In genomic region chr9:131028221-131028884, GRCh38 we compare ENCODE assay signal across 34 cellular contexts. TPM values are rescaled to one million over a fixed set of nuclear protein-coding genes. Genes with fewer than 3 reads are reported as not detected.
"Had no signal": no experiment of that assay in that cellular context is flagged by ENCODE, and none has a peak within 500 bp of the region (broad histone marks: within the 10 kb centered on the region; RNA-seq: fewer than 3 reads in every experiment).

No MANE protein-coding gene starts in this region.

- H2AFZ ChIP-seq: PC-9 had no signal

- H3K4me3 Mint-ChIP-seq: activated CD4-positive, alpha-beta memory T cell treated with anti-CD3 and anti-CD28 coated beads, Interleukin-2, amount 10 ng/mL, durations not matched to agents 7 days and 5 days; activated naive CD8-positive, alpha-beta T cell treated with anti-CD3 and anti-CD28 coated beads for 36 hours; activated T-cell treated with anti-CD3 and anti-CD28 coated beads, Interleukin-2, amount 50 U/mL, for 72 hours; activated T-helper 17 cell treated with anti-CD3 and anti-CD28 coated beads, Interleukin-2, amount 50 U/mL, for 72 hours had no signal

- H3K27ac Mint-ChIP-seq: activated CD4-positive, alpha-beta memory T cell treated with anti-CD3 and anti-CD28 coated beads, Interleukin-2, amount 10 ng/mL, durations not matched to agents 7 days and 5 days; activated naive CD8-positive, alpha-beta T cell treated with anti-CD3 and anti-CD28 coated beads for 36 hours; activated T-cell treated with anti-CD3 and anti-CD28 coated beads, Interleukin-2, amount 50 U/mL, for 72 hours; activated T-helper 17 cell treated with anti-CD3 and anti-CD28 coated beads, Interleukin-2, amount 50 U/mL, for 72 hours had no signal

- H3K4me2 ChIP-seq: KMS-11, PC-9 had no signal

- H3K27me3 Mint-ChIP-seq: activated CD4-positive, alpha-beta memory T cell treated with anti-CD3 and anti-CD28 coated beads, Interleukin-2, amount 10 ng/mL, durations not matched to agents 7 days and 5 days had no signal

- H3K36me3 ChIP-seq: cardiac muscle cell, WERI-Rb-1 had no signal

- ATAC-seq: activated T-cell treated with anti-CD3 and anti-CD28 coated beads, Interleukin-2, amount 50 U/mL, for 72 hours; activated T-helper 17 cell treated with anti-CD3 and anti-CD28 coated beads, Interleukin-2, amount 50 U/mL, for 72 hours; Right ventricle myocardium inferior had no signal

- H3K27me3 ChIP-seq: cardiac muscle cell had no signal

- H3K9ac ChIP-seq: KMS-11 had no signal

- H3K4me1 Mint-ChIP-seq: activated CD4-positive, alpha-beta memory T cell treated with anti-CD3 and anti-CD28 coated beads, Interleukin-2, amount 10 ng/mL, durations not matched to agents 7 days and 5 days; activated naive CD8-positive, alpha-beta T cell treated with anti-CD3 and anti-CD28 coated beads for 36 hours; activated T-helper 17 cell treated with anti-CD3 and anti-CD28 coated beads, Interleukin-2, amount 50 U/mL, for 72 hours had no signal

- H3K9me3 Mint-ChIP-seq: activated CD4-positive, alpha-beta memory T cell treated with anti-CD3 and anti-CD28 coated beads, Interleukin-2, amount 10 ng/mL, durations not matched to agents 7 days and 5 days; activated naive CD8-positive, alpha-beta T cell treated with anti-CD3 and anti-CD28 coated beads for 36 hours; activated T-cell treated with anti-CD3 and anti-CD28 coated beads, Interleukin-2, amount 50 U/mL, for 72 hours; activated T-helper 17 cell treated with anti-CD3 and anti-CD28 coated beads, Interleukin-2, amount 50 U/mL, for 72 hours had no signal

- DNase-seq: activated CD4-positive, alpha-beta memory T cell treated with anti-CD3 and anti-CD28 coated beads, Interleukin-2, amount 10 ng/mL, durations not matched to agents 7 days and 5 days; activated CD4-positive, alpha-beta T cell treated with anti-CD3 and anti-CD28 coated beads for 1 hour; activated CD4-positive, alpha-beta T cell treated with anti-CD3 and anti-CD28 coated beads for 48 hours; activated CD4-positive, CD25-positive, alpha-beta regulatory T cell; activated effector memory CD4-positive, alpha-beta T cell treated with anti-CD3 and anti-CD28 coated beads, Interleukin-2, amount 50 U/mL, for 16 hours; activated naive CD4-positive, alpha-beta T cell; activated naive CD4-positive, alpha-beta T cell treated with anti-CD3 and anti-CD28 coated beads, Interleukin-2, amount 50 U/mL, for 16 hours; activated naive CD8-positive, alpha-beta T cell treated with anti-CD3 and anti-CD28 coated beads for 36 hours; activated T-cell treated with anti-CD3 and anti-CD28 coated beads, Interleukin-2, amount 50 U/mL, for 1 hour; activated T-cell treated with anti-CD3 and anti-CD28 coated beads, Interleukin-2, amount 50 U/mL, for 72 hours; amniotic stem cell; aorta; MM.1S; MV-4-11; NCI-H1092; NCI-H1436 treated with DMSO at 0.1 percent for 48 hours; NCI-H1694 treated with DMSO at 0.1 percent for 48 hours; NCI-H2029; NCI-H2107; NCI-H2171; NCI-H510A; NCI-H526; NCI-H748 treated with DMSO at 0.1 percent for 48 hours; NK-92 treated with Interleukin-12 subunit alpha and Interleukin-12 subunit beta, amount 100 ng/mL, for 24 hours; PC-9; SW 1271; T1000; WERI-Rb-1 had no signal

- H3K27ac ChIP-seq: cardiac muscle cell, KMS-11, PC-9, RWPE1, WERI-Rb-1 had no signal

- H3K36me3 Mint-ChIP-seq: activated naive CD8-positive, alpha-beta T cell treated with anti-CD3 and anti-CD28 coated beads for 36 hours had no signal

- H3K4me3 ChIP-seq: cardiac muscle cell, PC-9 had no signal

RNA-seq across cellular contexts. Expression of gene LAMC3, which starts 19.4 kb away (rescaled TPM):
- total RNA-seq: activated CD4-positive, alpha-beta memory T cell treated with anti-CD3 and anti-CD28 coated beads, Interleukin-2, amount 10 ng/mL, durations not matched to agents 7 days and 5 days; LHCN-M2 had no signal
